In the genomic region with DNA sequence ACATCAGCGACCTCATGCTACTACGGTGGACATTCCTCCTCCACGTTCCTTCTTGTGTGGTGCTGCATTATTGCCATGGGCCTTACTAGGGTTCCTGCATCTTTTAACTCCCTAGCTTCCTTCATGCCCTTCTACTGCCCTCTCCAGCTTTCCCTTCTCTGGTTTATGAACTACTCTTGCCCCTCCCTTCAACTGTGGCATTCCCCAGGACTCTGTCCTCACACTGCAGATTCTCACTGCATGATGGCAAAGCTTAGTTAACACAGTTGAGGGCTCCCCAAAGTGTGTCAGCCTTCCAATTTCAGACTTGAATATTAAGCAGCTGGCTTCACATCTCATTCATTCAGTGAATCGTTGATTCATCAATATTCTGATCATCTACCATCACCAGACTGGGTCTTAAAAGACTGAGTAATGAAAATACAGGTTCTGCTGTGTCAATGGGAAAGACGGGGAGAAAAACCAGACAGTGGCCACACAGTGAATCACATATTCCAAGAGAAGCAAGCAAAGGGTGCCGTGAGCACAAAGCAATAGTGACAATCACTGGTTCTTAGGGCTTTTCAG, we compare ENCODE assay signal across 16 cellular contexts. TPM values are rescaled to one million over a fixed set of nuclear protein-coding genes. Genes with fewer than 3 reads are reported as not detected.
DNase-seq lines count a peak whose midpoint lies in the region; ATAC-seq, FAIRE-seq and TF ChIP-seq lines count a peak whose summit lies in the region.
"Had no signal": no experiment of that assay in that cellular context is flagged by ENCODE, and none has a peak within 500 bp of the region (broad histone marks: within the 10 kb centered on the region; RNA-seq: fewer than 3 reads in every experiment).

No MANE protein-coding gene starts in this region.

- H3K4me1 Mint-ChIP-seq in CD14-positive monocyte, result peaks cover 28% of the 10 kb centered on the region
- peaks cover 32% of the 10 kb centered on the region for H3K4me1 Mint-ChIP-seq in activated T-helper 2 cell treated with anti-CD3 and anti-CD28 coated beads, Interferon-gamma antibody, Interleukin-2, Interleukin-4, amounts not matched to agents 10 μg/mL and 5 μg/mL and 100 μg/mL, durations not matched to agents 14 hours and 24 hours and 36 hours (ENCODE audit: low read depth)

- H3K27ac Mint-ChIP-seq in CD14-positive monocyte, result peak overlapping the region in 4 of 7 donors; percentile 36 to 67 (median 44)
- H3K27ac Mint-ChIP-seq in activated T-helper 2 cell treated with anti-CD3 and anti-CD28 coated beads, Interferon-gamma antibody, Interleukin-2, Interleukin-4, amounts not matched to agents 10 μg/mL and 5 μg/mL and 100 μg/mL, durations not matched to agents 14 hours and 24 hours and 36 hours, result peak overlapping the region; percentile 33

- H3K4me3 Mint-ChIP-seq in CD14-positive monocyte, result no peak overlapping the region
- H3K4me3 Mint-ChIP-seq in activated T-helper 2 cell treated with anti-CD3 and anti-CD28 coated beads, Interferon-gamma antibody, Interleukin-2, Interleukin-4, amounts not matched to agents 10 μg/mL and 5 μg/mL and 100 μg/mL, durations not matched to agents 14 hours and 24 hours and 36 hours (ENCODE audit: low read depth), result no peak overlapping the region

- no peaks in the 10 kb centered on the region for H3K27me3 Mint-ChIP-seq in CD14-positive monocyte (ENCODE audit: low read depth in 3 of 3)
- H3K27me3 Mint-ChIP-seq in activated T-helper 2 cell treated with anti-CD3 and anti-CD28 coated beads, Interferon-gamma antibody, Interleukin-2, Interleukin-4, amounts not matched to agents 10 μg/mL and 5 μg/mL and 100 μg/mL, durations not matched to agents 14 hours and 24 hours and 36 hours (ENCODE audit: low read depth), result no peaks in the 10 kb centered on the region

- no peaks in the 10 kb centered on the region for H3F3A ChIP-seq in MM.1S (ENCODE audit: insufficient read depth, low read length)

- TF ChIP-seq CTCF in A549 (IDR thresholded peaks at IDR 0.05) (no peak), CD14-positive monocyte (IDR thresholded peaks at IDR 0.05) (no peak), HepG2 (CRISPR knock-in tag; IDR thresholded peaks at IDR 0.05) (no peak), MM.1S (IDR thresholded peaks at IDR 0.05; ENCODE audit: low read length) (no peak)

- H3K9me3 ChIP-seq in A549 (no peaks in the 10 kb centered on the region), HepG2 (ENCODE audit: low read length) (no peaks in the 10 kb centered on the region), MM.1S (replicated peaks; ENCODE audit: insufficient read depth, low read length) (no peaks in the 10 kb centered on the region)
- H3K9me3 ChIP-seq: BLaER1 treated with 17β-estradiol and CSF1 and Interleukin-3, amounts not matched to agents 10 nM and 100 nM; sigmoid colon; SJSA1; tibial artery had no signal

- peak; percentile 39 to 49; a peak in 4 of 6 replicates for ATAC-seq in A549
- ATAC-seq in HepG2, result peak; percentile 52
- no peak for ATAC-seq in GM21723 (IDR thresholded peaks at IDR 0.05; ENCODE audit: unreplicated experiment)

- TF ChIP-seq POLR2A in A549 (IDR thresholded peaks at IDR 0.05; ENCODE audit: low read length), result no peak
- no peak for TF ChIP-seq POLR2A in HepG2 (IDR thresholded peaks at IDR 0.05; ENCODE audit: insufficient read depth in 1 of 2, low read depth in 2 of 2, low read length in 2 of 2)

- TF ChIP-seq RAD21 in A549 (conservative IDR thresholded peaks at IDR 0.05 in 1 of 2, IDR thresholded peaks at IDR 0.05 in 1 of 2), result no peak
- TF ChIP-seq RAD21 in HepG2 (CRISPR knock-in tag; IDR thresholded peaks at IDR 0.05), result no peak

- H3K79me2 ChIP-seq in HepG2 (ENCODE audit: insufficient read depth, low read length) (peaks cover 82% of the 10 kb centered on the region), MM.1S (ENCODE audit: low read length) (peaks cover 87% of the 10 kb centered on the region)

- CTCF ChIA-PET in A549 (lab: Yijun Ruan, JAX), result interaction anchor here (0.6 to 1.2 kb wide), 3 partner anchors 12 to 550 kb away, joined by 3 to 4 read pairs (median 3); no protein-coding TSS in a partner anchor
- CTCF ChIA-PET in HepG2 (lab: Yijun Ruan, JAX; ENCODE audit: low intra/inter-chr PET ratio, low total read pairs), result no interaction called here

- H3K36me3 ChIP-seq in HepG2 (replicated peaks in 1 of 2; ENCODE audit: control insufficient read depth in 1 of 2, insufficient read depth in 2 of 2, low read length in 2 of 2), result peaks cover 0 to 16% of the 10 kb centered on the region in 2 experiments; a peak in 3 of 5 replicates
- no peaks in the 10 kb centered on the region for H3K36me3 ChIP-seq in MM.1S (replicated peaks; ENCODE audit: insufficient read depth, low read length)
- H3K36me3 ChIP-seq: sigmoid colon had no signal

- in situ Hi-C loops in HepG2 (cut with HindIII; ENCODE audit: extremely low pct_ligation_motif_present, low pct_unique_long_range_greater_than_20kb), result no loop called here

- peaks cover 63% of the 10 kb centered on the region for H3K4me1 ChIP-seq in A549
- H3K4me1 ChIP-seq in HepG2 (ENCODE audit: insufficient read depth, low read length), result peaks cover 61% of the 10 kb centered on the region
- H3K4me1 ChIP-seq in MM.1S (ENCODE audit: low read length), result peaks cover 6% of the 10 kb centered on the region; the same call in 1 of the 2 replicates
- H3K4me1 ChIP-seq: SJSA1 had no signal

- FAIRE-seq in A549 (lab: Jason Lieb, UNC) (peak; percentile 91), HepG2 (lab: Jason Lieb, UNC) (no peak)

- TF ChIP-seq EP300 in A549 (IDR thresholded peaks at IDR 0.05), result no peak
- no peak for TF ChIP-seq EP300 in HepG2 (IDR thresholded peaks at IDR 0.05; ENCODE audit: low read depth in 2 of 2, low read length in 2 of 2)
- no peak for TF ChIP-seq EP300 in HepG2 (CRISPR knock-in tag; IDR thresholded peaks at IDR 0.05; ENCODE audit: borderline replicate concordance)

- no peak overlapping the region for H3K27ac ChIP-seq in A549
- H3K27ac ChIP-seq in HepG2 (ENCODE audit: extremely low read length, insufficient read depth, low read length), result no peak overlapping the region
- H3K27ac ChIP-seq in MM.1S (ENCODE audit: low read length), result no peak overlapping the region
- H3K27ac ChIP-seq: BLaER1 treated with 17β-estradiol and CSF1 and Interleukin-3, amounts not matched to agents 10 nM and 100 nM; sigmoid colon; SJSA1 had no signal

- no TSS peak for BruUV-seq in HepG2 (replicated peaks; lab: Mats Ljungman, UMichigan)

- H3K9me3 Mint-ChIP-seq in CD14-positive monocyte, result no peaks in the 10 kb centered on the region
- no peaks in the 10 kb centered on the region for H3K9me3 Mint-ChIP-seq in activated T-helper 2 cell treated with anti-CD3 and anti-CD28 coated beads, Interferon-gamma antibody, Interleukin-2, Interleukin-4, amounts not matched to agents 10 μg/mL and 5 μg/mL and 100 μg/mL, durations not matched to agents 14 hours and 24 hours and 36 hours

- H3K4me2 ChIP-seq in A549, result no peak overlapping the region
- no peak overlapping the region; the same call in 1 of the 2 replicates for H3K4me2 ChIP-seq in HepG2 (ENCODE audit: low read depth, low read length)
- H3K4me2 ChIP-seq in MM.1S (ENCODE audit: low read depth, low read length), result no peak overlapping the region
- H3K4me2 ChIP-seq: BLaER1 treated with 17β-estradiol and CSF1 and Interleukin-3, amounts not matched to agents 10 nM and 100 nM had no signal

- H2AFZ ChIP-seq in HepG2 (ENCODE audit: low read length) (no peak overlapping the region), MM.1S (ENCODE audit: low read length) (no peak overlapping the region)

- H3K36me3 Mint-ChIP-seq in CD14-positive monocyte, result peaks cover 23 to 64% of the 10 kb centered on the region in 2 donors
- peaks cover 33% of the 10 kb centered on the region for H3K36me3 Mint-ChIP-seq in activated T-helper 2 cell treated with anti-CD3 and anti-CD28 coated beads, Interferon-gamma antibody, Interleukin-2, Interleukin-4, amounts not matched to agents 10 μg/mL and 5 μg/mL and 100 μg/mL, durations not matched to agents 14 hours and 24 hours and 36 hours (ENCODE audit: low read depth)

- no peaks in the 10 kb centered on the region for H3K27me3 ChIP-seq in HepG2 (ENCODE audit: control insufficient read depth in 1 of 2, insufficient read depth in 2 of 2, low read length in 2 of 2)
- H3K27me3 ChIP-seq in MM.1S (replicated peaks; ENCODE audit: insufficient read depth, low read length), result no peaks in the 10 kb centered on the region
- H3K27me3 ChIP-seq: BLaER1 treated with 17β-estradiol and CSF1 and Interleukin-3, amounts not matched to agents 10 nM and 100 nM; sigmoid colon; SJSA1; tibial artery had no signal

- H3K9ac ChIP-seq in HepG2 (ENCODE audit: insufficient read depth, low read depth, low read length), result no peak overlapping the region
- no peak overlapping the region for H3K9ac ChIP-seq in MM.1S (ENCODE audit: low read length)
- H3K9ac ChIP-seq: BLaER1 treated with 17β-estradiol and CSF1 and Interleukin-3, amounts not matched to agents 10 nM and 100 nM had no signal

- 87% methylated on average over 6 of the region's 6 CpGs for WGBS in A549 (ENCODE audit: missing lambda C conversion rate)
- WGBS in HepG2 (ENCODE audit: low lambda C conversion rate), result 86% methylated on average over 6 of the region's 6 CpGs

- no peaks in the 10 kb centered on the region for H3K9me2 ChIP-seq in MM.1S (replicated peaks; ENCODE audit: insufficient read depth, low read length)

- DNase-seq in A549 (ENCODE audit: low read depth in 1 of 2, low spot score in 1 of 2) (no peak), CD14-positive monocyte (ENCODE audit: low spot score) (no peak), HepG2 (ENCODE audit: low spot score) (no peak), SIG-M5 (lab: John Stamatoyannopoulos, UW) (no peak), MM.1S (no peak)
- no peak for DNase-seq in activated T-helper 2 cell treated with anti-CD3 and anti-CD28 coated beads, Interferon-gamma antibody, Interleukin-2, Interleukin-4, amounts not matched to agents 10 μg/mL and 5 μg/mL and 100 μg/mL, durations not matched to agents 14 hours and 24 hours and 36 hours (ENCODE audit: low spot score)
- DNase-seq: central memory CD4-positive, alpha-beta T cell; DND-41; IMR-90; kidney glomerular epithelial cell; sigmoid colon; stimulated activated CD4-positive, alpha-beta T cell treated with anti-CD3 and anti-CD28 coated beads, Interleukin-4, amount 100 ng/mL, for 1 hour; tibial artery had no signal

- intact Hi-C loops in CD14-positive monocyte (cut with micrococcal nuclease), result no loop called here
- intact Hi-C loops in activated T-helper 2 cell treated with anti-CD3 and anti-CD28 coated beads, Interferon-gamma antibody, Interleukin-2, Interleukin-4, amounts not matched to agents 10 μg/mL and 5 μg/mL and 100 μg/mL, durations not matched to agents 14 hours and 24 hours and 36 hours (cut with micrococcal nuclease), result no loop called here
- intact Hi-C loops in HepG2 (cut with micrococcal nuclease; ENCODE audit: unreplicated experiment), result no loop called here

- H3K4me3 ChIP-seq in A549 (no peak overlapping the region), HepG2 (replicated peaks in 1 of 3; ENCODE audit: insufficient read depth in 1 of 3, low read depth in 2 of 3, low read length in 3 of 3) (no peak overlapping the region), MM.1S (ENCODE audit: low read length) (no peak overlapping the region)
- H3K4me3 ChIP-seq: BLaER1 treated with 17β-estradiol and CSF1 and Interleukin-3, amounts not matched to agents 10 nM and 100 nM; sigmoid colon; SJSA1; tibial artery had no signal

- POLR2A ChIA-PET in A549 (lab: Yijun Ruan, JAX) (no interaction called here), HepG2 (lab: Yijun Ruan, JAX) (interaction anchor here (2.7 kb wide), 1 partner anchor 12 kb away, joined by 9 read pairs; no protein-coding TSS in a partner anchor)

- H4K20me1 ChIP-seq in HepG2 (ENCODE audit: insufficient read depth, low read length), result peaks cover 61% of the 10 kb centered on the region
- H4K20me1 ChIP-seq in MM.1S (ENCODE audit: insufficient read depth, low read length), result no peaks in the 10 kb centered on the region

RNA-seq across cellular contexts. Expression of gene ZFX, which starts 53.0 kb away (rescaled TPM):
- polyA plus RNA-seq in A549 (2011; rRNA removed) (29.1 and 30.1 TPM in 2 replicates), A549 (2017; fragmentation: RNase III; extraction: RNeasy Plus Mini Kit Qiagen cat#74134 plus additional on column Dnase treatment) (18.0 to 21.3 TPM (median 18.1 TPM) in 3 replicates), CD14-positive monocyte (10 to 100 TPM; 22.3 to 31.1 TPM), HepG2 (2011; rRNA removed) (13.8 and 14.9 TPM in 2 replicates)
- 7.8 and 7.9 TPM in 2 replicates for polyA plus RNA-seq in A549 (2012; cell fraction: cytosol; rRNA removed)
- polyA plus RNA-seq in A549 (2012; cell fraction: nucleus; rRNA removed), result 7.9 and 9.4 TPM in 2 replicates
- polyA minus RNA-seq in A549 (2011; rRNA and poly(A)+ RNA removed), result 59.7 and 60.2 TPM in 2 replicates
- total RNA-seq in activated T-helper 2 cell treated with anti-CD3 and anti-CD28 coated beads, Interferon-gamma antibody, Interleukin-2, Interleukin-4, amounts not matched to agents 10 μg/mL and 5 μg/mL and 100 μg/mL, durations not matched to agents 14 hours and 24 hours and 36 hours, result 34.1 and 37.0 TPM in 2 replicates
- 37.3 and 66.3 TPM in 2 replicates for total RNA-seq in HepG2 (2016; rRNA removed; fragmentation: Illumina TruSeq; extraction: Trizol)
- total RNA-seq in HepG2 (2016; cell fraction: cytosol; rRNA removed; fragmentation: Illumina TruSeq; extraction: Trizol; ENCODE audit: low read depth), result 17.0 and 20.4 TPM in 2 replicates
- total RNA-seq in HepG2 (2016; cell fraction: insoluble cytoplasmic fraction; rRNA removed; fragmentation: Illumina TruSeq; extraction: Trizol), result 37.7 and 62.0 TPM in 2 replicates
- total RNA-seq in HepG2 (2016; cell fraction: membrane; rRNA removed; fragmentation: Illumina TruSeq; extraction: Trizol), result 18.7 and 22.7 TPM in 2 replicates
- total RNA-seq in HepG2 (2016; cell fraction: nucleus; rRNA removed; fragmentation: Illumina TruSeq; extraction: Trizol), result 33.1 and 36.3 TPM in 2 replicates
- 5.6 and 10.7 TPM in 2 replicates for polyA plus RNA-seq in HepG2 (2011; cell fraction: cytosol; rRNA removed)
- polyA plus RNA-seq in HepG2 (2011; cell fraction: nucleus; rRNA removed), result 12.3 and 17.6 TPM in 2 replicates
- 15.4 and 18.0 TPM in 2 replicates for polyA plus RNA-seq in HepG2 (2012)
- polyA plus RNA-seq in HepG2 (2016; cell fraction: cytosol; fragmentation: Illumina TruSeq; extraction: Trizol; ENCODE audit: low read depth), result 0.86 and 0.89 TPM in 2 replicates
- polyA plus RNA-seq in HepG2 (2016; cell fraction: insoluble cytoplasmic fraction; fragmentation: Illumina TruSeq; extraction: Trizol; ENCODE audit: low read depth), result 16.6 and 19.7 TPM in 2 replicates
- polyA plus RNA-seq in HepG2 (2016; cell fraction: membrane; fragmentation: Illumina TruSeq; extraction: Trizol; ENCODE audit: low read depth), result 2.3 TPM in 2 replicates
- polyA plus RNA-seq in HepG2 (2016; cell fraction: nucleus; fragmentation: Illumina TruSeq; extraction: Trizol; ENCODE audit: insufficient read depth, low read depth), result 33.0 and 36.3 TPM in 2 replicates
- 21.0 and 79.5 TPM in 2 replicates for polyA minus RNA-seq in HepG2 (2011; rRNA and poly(A)+ RNA removed; ENCODE audit: low replicate concordance)
- 26.8 and 40.5 TPM in 2 replicates for polyA minus RNA-seq in HepG2 (2011; cell fraction: cytosol; rRNA and poly(A)+ RNA removed)
- 57.7 and 69.4 TPM in 2 replicates for polyA minus RNA-seq in HepG2 (2011; cell fraction: nucleus; rRNA and poly(A)+ RNA removed)

Comparison
In these comparisons a context has a peak if more than half of its experiments do, and no peak if none do; other contexts are left out.
1. Of the 38 proteins assayed by ChIP-seq in both HepG2 and A549: peak only in HepG2: none; only in A549: MAFK; in both: none; in neither: 37.